ENCODE assay signal across 17 cellular contexts in genomic region chr19:16893686-16893990, GRCh38. TPM values are rescaled to one million over a fixed set of nuclear protein-coding genes. Genes with fewer than 3 reads are reported as not detected.
DNase-seq lines count a peak whose midpoint lies in the region; ATAC-seq and TF ChIP-seq lines count a peak whose summit lies in the region.
"Had no signal": no experiment of that assay in that cellular context is flagged by ENCODE, and none has a peak within 500 bp of the region (broad histone marks: within the 10 kb centered on the region; RNA-seq: fewer than 3 reads in every experiment).

No MANE protein-coding gene starts in this region.

- H3K27ac Mint-ChIP-seq in immature natural killer cell = peak overlapping the region in 4 of 6 donors; percentile 28 to 67 (median 48)
- H3K27ac Mint-ChIP-seq in MCF 10A (ENCODE audit: low read depth, unreplicated experiment) = no peak overlapping the region

- H3K27me3 Mint-ChIP-seq in immature natural killer cell (ENCODE audit: low read depth in 3 of 3) (peaks cover 13 to 24% (median 23%) of the 10 kb centered on the region in 3 donors), MCF 10A (ENCODE audit: insufficient read depth, unreplicated experiment) (no peaks in the 10 kb centered on the region)

- no peaks in the 10 kb centered on the region for H3K79me2 ChIP-seq in OCI-LY1 (ENCODE audit: insufficient read depth, low read length)

- TF ChIP-seq POLR2A in suprapubic skin (IDR thresholded peaks at IDR 0.05) = no peak

- no peak overlapping the region for H3K9ac ChIP-seq in OCI-LY1 (ENCODE audit: low read length)
- H3K9ac ChIP-seq: GM23248 had no signal

- no peak for TF ChIP-seq EP300 in suprapubic skin (IDR thresholded peaks at IDR 0.05)

- CTCF ChIA-PET in MCF 10A (lab: Yijun Ruan, JAX) = no interaction called here

- no peak overlapping the region for H3K27ac ChIP-seq in OCI-LY1 (ENCODE audit: low read depth, low read length, poor library complexity, severe bottlenecking)
- H3K27ac ChIP-seq in suprapubic skin = no peak overlapping the region
- H3K27ac ChIP-seq: brain microvascular endothelial cell, GM23248 had no signal

- H3K4me1 Mint-ChIP-seq in immature natural killer cell = peaks cover 43 to 49% of the 10 kb centered on the region in 2 donors
- H3K4me1 Mint-ChIP-seq in MCF 10A (ENCODE audit: insufficient read depth, unreplicated experiment) = no peaks in the 10 kb centered on the region

- H3K36me3 ChIP-seq in OCI-LY1 (ENCODE audit: insufficient read depth, low read length) (no peaks in the 10 kb centered on the region), suprapubic skin (no peaks in the 10 kb centered on the region)
- H3K36me3 ChIP-seq: brain microvascular endothelial cell had no signal

- no peak overlapping the region for H2AFZ ChIP-seq in OCI-LY1 (ENCODE audit: low read length)
- H2AFZ ChIP-seq: GM23248 had no signal

- POLR2A ChIA-PET in MCF 10A (lab: Yijun Ruan, JAX) = no interaction called here

- H3K9me3 ChIP-seq in OCI-LY1 (ENCODE audit: low read length) = no peaks in the 10 kb centered on the region
- H3K9me3 ChIP-seq in suprapubic skin = no peaks in the 10 kb centered on the region

- no peaks in the 10 kb centered on the region for H3K9me2 ChIP-seq in OCI-LY1 (ENCODE audit: low read depth, low read length)

- no peaks in the 10 kb centered on the region; the same call in 1 of the 2 replicates for H3F3A ChIP-seq in OCI-LY1 (ENCODE audit: insufficient read depth, low read length)

- TF ChIP-seq CTCF in OCI-LY1 (IDR thresholded peaks at IDR 0.05; ENCODE audit: low read length) (no peak), MCF 10A (IDR thresholded peaks at IDR 0.05; ENCODE audit: unreplicated experiment) (no peak), suprapubic skin (IDR thresholded peaks at IDR 0.05) (no peak)

- peak overlapping the region; percentile 10; the same call in 1 of the 2 replicates for H3K4me2 ChIP-seq in OCI-LY1 (ENCODE audit: low read length)

- ATAC-seq in left ventricle myocardium superior = no peak
- ATAC-seq in Right ventricle myocardium superior (ENCODE audit: poor library complexity) = no peak

- no peaks in the 10 kb centered on the region for H4K20me1 ChIP-seq in OCI-LY1 (ENCODE audit: insufficient read depth, low read length)

- H3K4me3 Mint-ChIP-seq in immature natural killer cell (peak overlapping the region in 2 of 5 donors; percentile 14 to 33), MCF 10A (ENCODE audit: unreplicated experiment) (no peak overlapping the region)

- no peaks in the 10 kb centered on the region for H3K36me3 Mint-ChIP-seq in immature natural killer cell
- peaks cover 3% of the 10 kb centered on the region for H3K36me3 Mint-ChIP-seq in MCF 10A (ENCODE audit: insufficient read depth, unreplicated experiment)

- no TSS peak for BruUV-seq in MCF 10A (replicated peaks; lab: Mats Ljungman, UMichigan)

- intact Hi-C loops in left ventricle myocardium superior (cut with micrococcal nuclease) = no loop called here
- intact Hi-C loops in Right ventricle myocardium superior (cut with DNase I) = no loop called here
- intact Hi-C loops in MCF 10A (cut with micrococcal nuclease) = no loop called here

- H3K4me1 ChIP-seq in OCI-LY1 (ENCODE audit: insufficient read depth, low read length, severe bottlenecking) (peaks cover 16% of the 10 kb centered on the region), suprapubic skin (peaks cover 30% of the 10 kb centered on the region)

- WGBS in suprapubic skin = 54% methylated on average over 13 of the region's 14 CpGs

- H3K4me3 ChIP-seq in OCI-LY1 (ENCODE audit: low read depth, low read length, poor library complexity, severe bottlenecking) (no peak overlapping the region), suprapubic skin (no peak overlapping the region)
- H3K4me3 ChIP-seq: GM23248 had no signal

- H3K9me3 Mint-ChIP-seq in immature natural killer cell (no peaks in the 10 kb centered on the region), MCF 10A (ENCODE audit: unreplicated experiment) (no peaks in the 10 kb centered on the region)

- peak; percentile 52 for DNase-seq in left ventricle myocardium superior
- DNase-seq in Right ventricle myocardium superior = no peak
- peak in 1 of 3 donors; percentile 25 for DNase-seq in immature natural killer cell
- DNase-seq in activated CD8-positive, alpha-beta memory T cell treated with anti-CD3 and anti-CD28 coated beads, Interleukin-2, amount 50 U/mL, for 4 hours = no peak
- DNase-seq in MCF 10A (ENCODE audit: unreplicated experiment) = no peak
- DNase-seq in putamen (ENCODE audit: low spot score) = no peak
- no peak for DNase-seq in suprapubic skin (ENCODE audit: low spot score in 2 of 2)
- DNase-seq: activated naive CD4-positive, alpha-beta T cell; brain microvascular endothelial cell; effector CD4-positive, alpha-beta T cell; EL; GM23248; KBM-7; NCI-H524 treated with DMSO at 0.1 percent for 48 hours; small intestine; T-helper 9 cell had no signal

- H3K27me3 ChIP-seq in OCI-LY1 (ENCODE audit: insufficient read depth, low read length) (no peaks in the 10 kb centered on the region; the same call in 1 of the 2 replicates), suprapubic skin (peaks cover 6% of the 10 kb centered on the region)
- H3K27me3 ChIP-seq: brain microvascular endothelial cell had no signal

RNA-seq across cellular contexts. Expression of gene F2RL3, which starts 4.8 kb away (rescaled TPM):
- 0.30 TPM for total RNA-seq in left ventricle myocardium superior
- 0.16 TPM for total RNA-seq in Right ventricle myocardium superior
- polyA plus RNA-seq in immature natural killer cell = under 1 TPM in 2 of 3 donors, not detected in 1; 0.48 TPM
- total RNA-seq in MCF 10A (2022) = not detected in 2 replicates
- 1 to 10 TPM in 2 of 4 donors, under 1 TPM in 2; 0.57 to 3.9 (median 1.2) TPM for total RNA-seq in suprapubic skin
- total RNA-seq: GM23248 had no signal
- polyA plus RNA-seq: GM23248 had no signal
